Comparison of ENCODE assay signal across 1 cellular context in genomic region chr14:24079521-24080141, GRCh38.
TF ChIP-seq lines count a peak whose summit lies in the region.

No MANE protein-coding gene starts in this region.

TF ChIP-seq in HepG2, 621 proteins besides CTCF, POLR2A, EP300 and RAD21:
- no peak for TF ChIP-seq SNAPC4 (CRISPR knock-in tag; IDR thresholded peaks at IDR 0.05)
- TF ChIP-seq RFX1 (IDR thresholded peaks at IDR 0.05): peak; percentile 42; the same call in 1 of the 2 replicates
- no peak for TF ChIP-seq MAX (IDR thresholded peaks at IDR 0.05)
- 0 out of 2 replicates have a peak, but pooled peaks have one; percentile 6 for TF ChIP-seq HIVEP1 (CRISPR knock-in tag; IDR thresholded peaks at IDR 0.05)
- no peak for TF ChIP-seq ZNF543 (CRISPR knock-in tag; IDR thresholded peaks at IDR 0.05)
- TF ChIP-seq ZNF816 (CRISPR knock-in tag; IDR thresholded peaks at IDR 0.05; ENCODE audit: borderline replicate concordance): no peak
- no peak for TF ChIP-seq ZNF619 (CRISPR knock-in tag; IDR thresholded peaks at IDR 0.05)
- no peak for TF ChIP-seq RNF219 (CRISPR knock-in tag; IDR thresholded peaks at IDR 0.05)
- no peak for TF ChIP-seq GFI1 (CRISPR knock-in tag; IDR thresholded peaks at IDR 0.05; ENCODE audit: borderline replicate concordance)
- no peak for TF ChIP-seq RARA (CRISPR knock-in tag; IDR thresholded peaks at IDR 0.05)
- 0 out of 2 replicates have a peak, but pooled peaks have one; percentile 7 for TF ChIP-seq NFKB2 (CRISPR knock-in tag; IDR thresholded peaks at IDR 0.05; ENCODE audit: borderline replicate concordance)
- TF ChIP-seq SMARCC2 (IDR thresholded peaks at IDR 0.05): no peak
